In genomic region chr11:5204787-5205186, GRCh38 we compare ENCODE assay signal across 1 cellular context.
TF ChIP-seq lines count a peak whose summit lies in the region.

No MANE protein-coding gene starts in this region.

TF ChIP-seq in WTC11, 78 proteins besides CTCF, POLR2A, EP300 and RAD21 (continued from another document):
- no peak for TF ChIP-seq OVOL2 (CRISPR knock-in tag; IDR thresholded peaks at IDR 0.05; ENCODE audit: borderline replicate concordance)
- TF ChIP-seq ATF1 (CRISPR knock-in tag; IDR thresholded peaks at IDR 0.05) = no peak
- TF ChIP-seq HMGXB4 (CRISPR knock-in tag; IDR thresholded peaks at IDR 0.05) = no peak
- TF ChIP-seq ATF3 (CRISPR knock-in tag; conservative IDR thresholded peaks at IDR 0.05) = no peak
- no peak for TF ChIP-seq SOX15 (CRISPR knock-in tag; IDR thresholded peaks at IDR 0.05)
- TF ChIP-seq SMAD4 (CRISPR knock-in tag; IDR thresholded peaks at IDR 0.05) = no peak
- no peak for TF ChIP-seq CBFB (CRISPR knock-in tag; IDR thresholded peaks at IDR 0.05; ENCODE audit: low read depth)
- no peak for TF ChIP-seq FOXP1 (CRISPR knock-in tag; IDR thresholded peaks at IDR 0.05; ENCODE audit: borderline replicate concordance)
- TF ChIP-seq ERG (CRISPR knock-in tag; IDR thresholded peaks at IDR 0.05) = no peak
- no peak for TF ChIP-seq MYBL2 (CRISPR knock-in tag; IDR thresholded peaks at IDR 0.05)
